ENCODE assay signal across 1 cellular context in genomic region chr3:33900809-33901505, GRCh38.
TF ChIP-seq lines count a peak whose summit lies in the region.

No MANE protein-coding gene starts in this region.

TF ChIP-seq in K562, 482 proteins besides CTCF, POLR2A, EP300 and RAD21 (continued from another document and continues in another):
- TF ChIP-seq ZMIZ1 (IDR thresholded peaks at IDR 0.05; ENCODE audit: low read depth in 2 of 2, low read length in 2 of 2) (peak in 1 of 2 experiments; percentile 94; a peak in 2 of 4 replicates), STAT5B (CRISPR knock-in tag; IDR thresholded peaks at IDR 0.05) (no peak), ZNF584 (CRISPR knock-in tag; IDR thresholded peaks at IDR 0.05; ENCODE audit: low read depth) (peak; percentile 88), CBX5 (IDR thresholded peaks at IDR 0.05; ENCODE audit: borderline replicate concordance, low read depth) (peak; percentile 46; the same call in 1 of the 2 replicates), NFRKB (IDR thresholded peaks at IDR 0.05; ENCODE audit: low read depth) (peak; percentile 80), CHD2 (IDR thresholded peaks at IDR 0.05; ENCODE audit: low read depth, low read length) (no peak), POLR2H (tag; IDR thresholded peaks at IDR 0.05; ENCODE audit: low read depth) (0 out of 2 replicates have a peak, but pooled peaks have one; percentile 9), NONO (IDR thresholded peaks at IDR 0.05; ENCODE audit: low read depth in 2 of 2, low read length in 1 of 2) (peak in 1 of 2 experiments; percentile 39; a peak in 1 of 4 replicates), COPS2 (conservative IDR thresholded peaks at IDR 0.05) (no peak), ZNF551 (CRISPR knock-in tag; IDR thresholded peaks at IDR 0.05) (no peak), JUND (IDR thresholded peaks at IDR 0.05; ENCODE audit: borderline replicate concordance, low read depth, low read length) (peak; percentile 87), JUND (tag; IDR thresholded peaks at IDR 0.05; ENCODE audit: borderline replicate concordance, low read depth, low read length) (peak; percentile 93; the same call in 2 of the 3 replicates), ZNF140 (CRISPR knock-in tag; IDR thresholded peaks at IDR 0.05) (no peak), ZNF436 (CRISPR knock-in tag; IDR thresholded peaks at IDR 0.05) (no peak), ZNF644 (tag; IDR thresholded peaks at IDR 0.05; ENCODE audit: low read depth) (peak; percentile 94), SLC30A9 (CRISPR knock-in tag; IDR thresholded peaks at IDR 0.05) (no peak), ZEB2 (IDR thresholded peaks at IDR 0.05) (peak; percentile 93), MECOM (CRISPR knock-in tag; IDR thresholded peaks at IDR 0.05) (peak; percentile 66), EP400 (IDR thresholded peaks at IDR 0.05) (peak; percentile 84), BHLHE40 (IDR thresholded peaks at IDR 0.05; ENCODE audit: low read length) (peak; percentile 93), MCM2 (IDR thresholded peaks at IDR 0.05; ENCODE audit: low read depth) (no peak), ZNF57 (CRISPR knock-in tag; IDR thresholded peaks at IDR 0.05) (no peak), MEIS2 (IDR thresholded peaks at IDR 0.05; ENCODE audit: partially characterized antibody) (peak; percentile 94), HNRNPK (IDR thresholded peaks at IDR 0.05; ENCODE audit: low read depth, low read length, poor library complexity, severe bottlenecking) (no peak), ZBTB17 (CRISPR knock-in tag; IDR thresholded peaks at IDR 0.05) (peak; percentile 68; the same call in 1 of the 2 replicates), SAFB2 (IDR thresholded peaks at IDR 0.05; ENCODE audit: borderline replicate concordance, low read depth, low read length, severe bottlenecking) (no peak), ZNF445 (CRISPR knock-in tag; IDR thresholded peaks at IDR 0.05; ENCODE audit: low read depth) (no peak), XRCC5 (IDR thresholded peaks at IDR 0.05; ENCODE audit: low read depth, low read length) (no peak), ZNF347 (CRISPR knock-in tag; IDR thresholded peaks at IDR 0.05; ENCODE audit: low read depth) (no peak), CHD7 (IDR thresholded peaks at IDR 0.05; ENCODE audit: low read depth, low read length) (no peak), SUPT5H (IDR thresholded peaks at IDR 0.05) (no peak), STAG1 (CRISPR knock-in tag; IDR thresholded peaks at IDR 0.05; ENCODE audit: borderline replicate concordance) (no peak), FOXP4 (CRISPR knock-in tag; IDR thresholded peaks at IDR 0.05; ENCODE audit: borderline replicate concordance) (no peak), ZNF75A (CRISPR knock-in tag; IDR thresholded peaks at IDR 0.05) (no peak), MXI1 (IDR thresholded peaks at IDR 0.05; ENCODE audit: low read depth, low read length) (peak; percentile 64; the same call in 1 of the 2 replicates), U2AF1 (optimal IDR thresholded peaks at IDR 0.05; ENCODE audit: low read depth, low read length) (no peak), DIDO1 (tag; IDR thresholded peaks at IDR 0.05; ENCODE audit: low read depth) (no peak; the same call in 1 of the 2 replicates), FOSL1 (tag; conservative IDR thresholded peaks at IDR 0.05) (peak; percentile 84), PRMT5 (CRISPR knock-in tag; IDR thresholded peaks at IDR 0.05) (no peak)
- TF ChIP-seq, protein P1, sequence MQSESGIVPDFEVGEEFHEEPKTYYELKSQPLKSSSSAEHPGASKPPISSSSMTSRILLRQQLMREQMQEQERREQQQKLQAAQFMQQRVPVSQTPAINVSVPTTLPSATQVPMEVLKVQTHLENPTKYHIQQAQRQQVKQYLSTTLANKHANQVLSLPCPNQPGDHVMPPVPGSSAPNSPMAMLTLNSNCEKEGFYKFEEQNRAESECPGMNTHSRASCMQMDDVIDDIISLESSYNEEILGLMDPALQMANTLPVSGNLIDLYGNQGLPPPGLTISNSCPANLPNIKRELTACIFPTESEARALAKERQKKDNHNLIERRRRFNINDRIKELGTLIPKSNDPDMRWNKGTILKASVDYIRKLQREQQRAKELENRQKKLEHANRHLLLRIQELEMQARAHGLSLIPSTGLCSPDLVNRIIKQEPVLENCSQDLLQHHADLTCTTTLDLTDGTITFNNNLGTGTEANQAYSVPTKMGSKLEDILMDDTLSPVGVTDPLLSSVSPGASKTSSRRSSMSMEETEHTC (IDR thresholded peaks at IDR 0.05): peak; percentile 73
- TF ChIP-seq, protein P2, sequence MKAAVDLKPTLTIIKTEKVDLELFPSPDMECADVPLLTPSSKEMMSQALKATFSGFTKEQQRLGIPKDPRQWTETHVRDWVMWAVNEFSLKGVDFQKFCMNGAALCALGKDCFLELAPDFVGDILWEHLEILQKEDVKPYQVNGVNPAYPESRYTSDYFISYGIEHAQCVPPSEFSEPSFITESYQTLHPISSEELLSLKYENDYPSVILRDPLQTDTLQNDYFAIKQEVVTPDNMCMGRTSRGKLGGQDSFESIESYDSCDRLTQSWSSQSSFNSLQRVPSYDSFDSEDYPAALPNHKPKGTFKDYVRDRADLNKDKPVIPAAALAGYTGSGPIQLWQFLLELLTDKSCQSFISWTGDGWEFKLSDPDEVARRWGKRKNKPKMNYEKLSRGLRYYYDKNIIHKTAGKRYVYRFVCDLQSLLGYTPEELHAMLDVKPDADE (conservative IDR thresholded peaks at IDR 0.05; ENCODE audit: control insufficient read depth, low read depth, low read length): peak; percentile 75; the same call in 1 of the 2 replicates
- TF ChIP-seq, protein P3, sequence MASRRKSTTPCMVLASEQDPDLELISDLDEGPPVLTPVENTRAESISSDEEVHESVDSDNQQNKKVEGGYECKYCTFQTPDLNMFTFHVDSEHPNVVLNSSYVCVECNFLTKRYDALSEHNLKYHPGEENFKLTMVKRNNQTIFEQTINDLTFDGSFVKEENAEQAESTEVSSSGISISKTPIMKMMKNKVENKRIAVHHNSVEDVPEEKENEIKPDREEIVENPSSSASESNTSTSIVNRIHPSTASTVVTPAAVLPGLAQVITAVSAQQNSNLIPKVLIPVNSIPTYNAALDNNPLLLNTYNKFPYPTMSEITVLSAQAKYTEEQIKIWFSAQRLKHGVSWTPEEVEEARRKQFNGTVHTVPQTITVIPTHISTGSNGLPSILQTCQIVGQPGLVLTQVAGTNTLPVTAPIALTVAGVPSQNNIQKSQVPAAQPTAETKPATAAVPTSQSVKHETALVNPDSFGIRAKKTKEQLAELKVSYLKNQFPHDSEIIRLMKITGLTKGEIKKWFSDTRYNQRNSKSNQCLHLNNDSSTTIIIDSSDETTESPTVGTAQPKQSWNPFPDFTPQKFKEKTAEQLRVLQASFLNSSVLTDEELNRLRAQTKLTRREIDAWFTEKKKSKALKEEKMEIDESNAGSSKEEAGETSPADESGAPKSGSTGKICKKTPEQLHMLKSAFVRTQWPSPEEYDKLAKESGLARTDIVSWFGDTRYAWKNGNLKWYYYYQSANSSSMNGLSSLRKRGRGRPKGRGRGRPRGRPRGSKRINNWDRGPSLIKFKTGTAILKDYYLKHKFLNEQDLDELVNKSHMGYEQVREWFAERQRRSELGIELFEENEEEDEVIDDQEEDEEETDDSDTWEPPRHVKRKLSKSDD (conservative IDR thresholded peaks at IDR 0.05; ENCODE audit: low read length): no peak
